1 cellular context compared by ENCODE assay signal in the genomic region with DNA sequence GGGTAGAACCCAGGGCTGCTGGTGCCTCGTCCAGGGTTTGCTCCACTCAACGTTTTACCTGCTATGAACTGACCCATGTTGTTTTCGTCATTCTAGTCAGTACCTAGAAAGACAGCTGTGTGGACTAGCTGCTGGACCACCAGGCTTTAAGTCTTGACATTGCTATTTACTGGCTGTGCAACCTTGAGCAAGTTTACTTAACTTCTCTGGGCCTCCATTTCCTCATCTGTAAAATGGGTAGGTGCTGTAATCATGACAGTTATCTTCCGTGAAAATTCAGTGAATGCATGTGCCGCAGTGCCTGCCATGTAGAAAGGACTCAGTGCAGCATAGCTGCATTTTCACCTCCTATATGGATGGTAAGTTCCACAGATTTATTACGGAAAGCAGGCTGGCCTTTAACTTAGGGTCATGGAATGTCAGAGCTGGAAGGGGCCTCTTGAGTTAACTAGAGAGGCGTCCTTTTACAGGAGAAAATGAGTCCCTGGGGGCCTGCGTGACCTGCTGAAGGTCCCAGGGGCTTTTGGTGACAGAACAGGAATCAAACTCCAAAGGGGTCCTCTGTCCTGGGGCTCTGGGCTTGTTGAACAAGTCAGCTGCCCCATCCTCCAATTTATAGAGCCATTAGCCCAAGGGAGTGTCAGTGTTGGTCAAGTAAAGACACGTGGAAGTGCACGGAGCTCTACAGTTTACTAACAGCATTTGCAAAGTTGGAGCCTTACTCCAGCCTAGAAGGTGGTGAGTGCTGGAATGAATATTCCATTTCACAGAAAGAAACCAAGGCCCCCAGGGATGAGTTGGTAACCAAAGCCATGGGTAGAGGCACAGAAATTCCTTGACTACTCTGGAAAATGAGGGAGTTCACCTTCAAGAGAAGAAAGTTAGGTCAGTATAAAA.
TF ChIP-seq lines count a peak whose summit lies in the region.

No MANE protein-coding gene starts in this region.

TF ChIP-seq in K562, 482 proteins besides CTCF, POLR2A, EP300 and RAD21 (continued from another document):
- TF ChIP-seq ZNF316 (IDR thresholded peaks at IDR 0.05) = no peak
- TF ChIP-seq, protein P1, sequence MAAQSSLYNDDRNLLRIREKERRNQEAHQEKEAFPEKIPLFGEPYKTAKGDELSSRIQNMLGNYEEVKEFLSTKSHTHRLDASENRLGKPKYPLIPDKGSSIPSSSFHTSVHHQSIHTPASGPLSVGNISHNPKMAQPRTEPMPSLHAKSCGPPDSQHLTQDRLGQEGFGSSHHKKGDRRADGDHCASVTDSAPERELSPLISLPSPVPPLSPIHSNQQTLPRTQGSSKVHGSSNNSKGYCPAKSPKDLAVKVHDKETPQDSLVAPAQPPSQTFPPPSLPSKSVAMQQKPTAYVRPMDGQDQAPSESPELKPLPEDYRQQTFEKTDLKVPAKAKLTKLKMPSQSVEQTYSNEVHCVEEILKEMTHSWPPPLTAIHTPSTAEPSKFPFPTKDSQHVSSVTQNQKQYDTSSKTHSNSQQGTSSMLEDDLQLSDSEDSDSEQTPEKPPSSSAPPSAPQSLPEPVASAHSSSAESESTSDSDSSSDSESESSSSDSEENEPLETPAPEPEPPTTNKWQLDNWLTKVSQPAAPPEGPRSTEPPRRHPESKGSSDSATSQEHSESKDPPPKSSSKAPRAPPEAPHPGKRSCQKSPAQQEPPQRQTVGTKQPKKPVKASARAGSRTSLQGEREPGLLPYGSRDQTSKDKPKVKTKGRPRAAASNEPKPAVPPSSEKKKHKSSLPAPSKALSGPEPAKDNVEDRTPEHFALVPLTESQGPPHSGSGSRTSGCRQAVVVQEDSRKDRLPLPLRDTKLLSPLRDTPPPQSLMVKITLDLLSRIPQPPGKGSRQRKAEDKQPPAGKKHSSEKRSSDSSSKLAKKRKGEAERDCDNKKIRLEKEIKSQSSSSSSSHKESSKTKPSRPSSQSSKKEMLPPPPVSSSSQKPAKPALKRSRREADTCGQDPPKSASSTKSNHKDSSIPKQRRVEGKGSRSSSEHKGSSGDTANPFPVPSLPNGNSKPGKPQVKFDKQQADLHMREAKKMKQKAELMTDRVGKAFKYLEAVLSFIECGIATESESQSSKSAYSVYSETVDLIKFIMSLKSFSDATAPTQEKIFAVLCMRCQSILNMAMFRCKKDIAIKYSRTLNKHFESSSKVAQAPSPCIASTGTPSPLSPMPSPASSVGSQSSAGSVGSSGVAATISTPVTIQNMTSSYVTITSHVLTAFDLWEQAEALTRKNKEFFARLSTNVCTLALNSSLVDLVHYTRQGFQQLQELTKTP (IDR thresholded peaks at IDR 0.05; ENCODE audit: low read depth in 1 of 2, partially characterized antibody in 2 of 2) = no peak
- TF ChIP-seq SRSF1 (IDR thresholded peaks at IDR 0.05; ENCODE audit: low read depth, low read length) = no peak
- TF ChIP-seq, protein P2, sequence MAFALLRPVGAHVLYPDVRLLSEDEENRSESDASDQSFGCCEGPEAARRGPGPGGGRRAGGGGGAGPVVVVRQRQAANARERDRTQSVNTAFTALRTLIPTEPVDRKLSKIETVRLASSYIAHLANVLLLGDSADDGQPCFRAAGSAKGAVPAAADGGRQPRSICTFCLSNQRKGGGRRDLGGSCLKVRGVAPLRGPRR (CRISPR knock-in tag; IDR thresholded peaks at IDR 0.05) = no peak
- TF ChIP-seq, protein P3, sequence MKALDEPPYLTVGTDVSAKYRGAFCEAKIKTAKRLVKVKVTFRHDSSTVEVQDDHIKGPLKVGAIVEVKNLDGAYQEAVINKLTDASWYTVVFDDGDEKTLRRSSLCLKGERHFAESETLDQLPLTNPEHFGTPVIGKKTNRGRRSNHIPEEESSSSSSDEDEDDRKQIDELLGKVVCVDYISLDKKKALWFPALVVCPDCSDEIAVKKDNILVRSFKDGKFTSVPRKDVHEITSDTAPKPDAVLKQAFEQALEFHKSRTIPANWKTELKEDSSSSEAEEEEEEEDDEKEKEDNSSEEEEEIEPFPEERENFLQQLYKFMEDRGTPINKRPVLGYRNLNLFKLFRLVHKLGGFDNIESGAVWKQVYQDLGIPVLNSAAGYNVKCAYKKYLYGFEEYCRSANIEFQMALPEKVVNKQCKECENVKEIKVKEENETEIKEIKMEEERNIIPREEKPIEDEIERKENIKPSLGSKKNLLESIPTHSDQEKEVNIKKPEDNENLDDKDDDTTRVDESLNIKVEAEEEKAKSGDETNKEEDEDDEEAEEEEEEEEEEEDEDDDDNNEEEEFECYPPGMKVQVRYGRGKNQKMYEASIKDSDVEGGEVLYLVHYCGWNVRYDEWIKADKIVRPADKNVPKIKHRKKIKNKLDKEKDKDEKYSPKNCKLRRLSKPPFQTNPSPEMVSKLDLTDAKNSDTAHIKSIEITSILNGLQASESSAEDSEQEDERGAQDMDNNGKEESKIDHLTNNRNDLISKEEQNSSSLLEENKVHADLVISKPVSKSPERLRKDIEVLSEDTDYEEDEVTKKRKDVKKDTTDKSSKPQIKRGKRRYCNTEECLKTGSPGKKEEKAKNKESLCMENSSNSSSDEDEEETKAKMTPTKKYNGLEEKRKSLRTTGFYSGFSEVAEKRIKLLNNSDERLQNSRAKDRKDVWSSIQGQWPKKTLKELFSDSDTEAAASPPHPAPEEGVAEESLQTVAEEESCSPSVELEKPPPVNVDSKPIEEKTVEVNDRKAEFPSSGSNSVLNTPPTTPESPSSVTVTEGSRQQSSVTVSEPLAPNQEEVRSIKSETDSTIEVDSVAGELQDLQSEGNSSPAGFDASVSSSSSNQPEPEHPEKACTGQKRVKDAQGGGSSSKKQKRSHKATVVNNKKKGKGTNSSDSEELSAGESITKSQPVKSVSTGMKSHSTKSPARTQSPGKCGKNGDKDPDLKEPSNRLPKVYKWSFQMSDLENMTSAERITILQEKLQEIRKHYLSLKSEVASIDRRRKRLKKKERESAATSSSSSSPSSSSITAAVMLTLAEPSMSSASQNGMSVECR (CRISPR knock-in tag; IDR thresholded peaks at IDR 0.05) = no peak
- TF ChIP-seq ZNF561 (CRISPR knock-in tag; conservative IDR thresholded peaks at IDR 0.05) = no peak
- TF ChIP-seq, protein P4, sequence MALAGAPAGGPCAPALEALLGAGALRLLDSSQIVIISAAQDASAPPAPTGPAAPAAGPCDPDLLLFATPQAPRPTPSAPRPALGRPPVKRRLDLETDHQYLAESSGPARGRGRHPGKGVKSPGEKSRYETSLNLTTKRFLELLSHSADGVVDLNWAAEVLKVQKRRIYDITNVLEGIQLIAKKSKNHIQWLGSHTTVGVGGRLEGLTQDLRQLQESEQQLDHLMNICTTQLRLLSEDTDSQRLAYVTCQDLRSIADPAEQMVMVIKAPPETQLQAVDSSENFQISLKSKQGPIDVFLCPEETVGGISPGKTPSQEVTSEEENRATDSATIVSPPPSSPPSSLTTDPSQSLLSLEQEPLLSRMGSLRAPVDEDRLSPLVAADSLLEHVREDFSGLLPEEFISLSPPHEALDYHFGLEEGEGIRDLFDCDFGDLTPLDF (CRISPR knock-in tag; IDR thresholded peaks at IDR 0.05) = 0 out of 2 replicates have a peak, but pooled peaks have one; percentile 47
- TF ChIP-seq RBM25 (IDR thresholded peaks at IDR 0.05; ENCODE audit: low read depth, low read length, severe bottlenecking) = peak; percentile 98
- no peak for TF ChIP-seq GABPB2 (CRISPR knock-in tag; conservative IDR thresholded peaks at IDR 0.05)
- TF ChIP-seq MBD2 (IDR thresholded peaks at IDR 0.05; ENCODE audit: borderline replicate concordance, low read depth) = no peak
- TF ChIP-seq CBX3 (IDR thresholded peaks at IDR 0.05; ENCODE audit: borderline replicate concordance in 1 of 2, low read length in 2 of 2) = peak in 1 of 2 experiments; percentile 59; a peak in 1 of 3 replicates
- TF ChIP-seq, protein P5, sequence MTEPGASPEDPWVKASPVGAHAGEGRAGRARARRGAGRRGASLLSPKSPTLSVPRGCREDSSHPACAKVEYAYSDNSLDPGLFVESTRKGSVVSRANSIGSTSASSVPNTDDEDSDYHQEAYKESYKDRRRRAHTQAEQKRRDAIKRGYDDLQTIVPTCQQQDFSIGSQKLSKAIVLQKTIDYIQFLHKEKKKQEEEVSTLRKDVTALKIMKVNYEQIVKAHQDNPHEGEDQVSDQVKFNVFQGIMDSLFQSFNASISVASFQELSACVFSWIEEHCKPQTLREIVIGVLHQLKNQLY (CRISPR knock-in tag; conservative IDR thresholded peaks at IDR 0.05) = no peak
- no peak for TF ChIP-seq PHF21A (IDR thresholded peaks at IDR 0.05; ENCODE audit: borderline replicate concordance, low read depth)
- TF ChIP-seq TCFL5 (CRISPR knock-in tag; conservative IDR thresholded peaks at IDR 0.05) = no peak
- TF ChIP-seq, protein P6, sequence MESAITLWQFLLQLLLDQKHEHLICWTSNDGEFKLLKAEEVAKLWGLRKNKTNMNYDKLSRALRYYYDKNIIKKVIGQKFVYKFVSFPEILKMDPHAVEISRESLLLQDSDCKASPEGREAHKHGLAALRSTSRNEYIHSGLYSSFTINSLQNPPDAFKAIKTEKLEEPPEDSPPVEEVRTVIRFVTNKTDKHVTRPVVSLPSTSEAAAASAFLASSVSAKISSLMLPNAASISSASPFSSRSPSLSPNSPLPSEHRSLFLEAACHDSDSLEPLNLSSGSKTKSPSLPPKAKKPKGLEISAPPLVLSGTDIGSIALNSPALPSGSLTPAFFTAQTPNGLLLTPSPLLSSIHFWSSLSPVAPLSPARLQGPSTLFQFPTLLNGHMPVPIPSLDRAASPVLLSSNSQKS (CRISPR knock-in tag; IDR thresholded peaks at IDR 0.05) = no peak
- TF ChIP-seq, protein P7, sequence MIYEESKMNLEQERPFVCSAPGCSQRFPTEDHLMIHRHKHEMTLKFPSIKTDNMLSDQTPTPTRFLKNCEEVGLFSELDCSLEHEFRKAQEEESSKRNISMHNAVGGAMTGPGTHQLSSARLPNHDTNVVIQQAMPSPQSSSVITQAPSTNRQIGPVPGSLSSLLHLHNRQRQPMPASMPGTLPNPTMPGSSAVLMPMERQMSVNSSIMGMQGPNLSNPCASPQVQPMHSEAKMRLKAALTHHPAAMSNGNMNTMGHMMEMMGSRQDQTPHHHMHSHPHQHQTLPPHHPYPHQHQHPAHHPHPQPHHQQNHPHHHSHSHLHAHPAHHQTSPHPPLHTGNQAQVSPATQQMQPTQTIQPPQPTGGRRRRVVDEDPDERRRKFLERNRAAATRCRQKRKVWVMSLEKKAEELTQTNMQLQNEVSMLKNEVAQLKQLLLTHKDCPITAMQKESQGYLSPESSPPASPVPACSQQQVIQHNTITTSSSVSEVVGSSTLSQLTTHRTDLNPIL (CRISPR knock-in tag; IDR thresholded peaks at IDR 0.05) = no peak
- no peak for TF ChIP-seq FIP1L1 (IDR thresholded peaks at IDR 0.05; ENCODE audit: low read depth, low read length, poor library complexity, severe bottlenecking)
- no peak for TF ChIP-seq PCBP1 (IDR thresholded peaks at IDR 0.05; ENCODE audit: low read depth, low read length, poor library complexity, severe bottlenecking)
- TF ChIP-seq HEY1 (CRISPR knock-in tag; IDR thresholded peaks at IDR 0.05; ENCODE audit: borderline replicate concordance) = no peak
- TF ChIP-seq, protein P8, sequence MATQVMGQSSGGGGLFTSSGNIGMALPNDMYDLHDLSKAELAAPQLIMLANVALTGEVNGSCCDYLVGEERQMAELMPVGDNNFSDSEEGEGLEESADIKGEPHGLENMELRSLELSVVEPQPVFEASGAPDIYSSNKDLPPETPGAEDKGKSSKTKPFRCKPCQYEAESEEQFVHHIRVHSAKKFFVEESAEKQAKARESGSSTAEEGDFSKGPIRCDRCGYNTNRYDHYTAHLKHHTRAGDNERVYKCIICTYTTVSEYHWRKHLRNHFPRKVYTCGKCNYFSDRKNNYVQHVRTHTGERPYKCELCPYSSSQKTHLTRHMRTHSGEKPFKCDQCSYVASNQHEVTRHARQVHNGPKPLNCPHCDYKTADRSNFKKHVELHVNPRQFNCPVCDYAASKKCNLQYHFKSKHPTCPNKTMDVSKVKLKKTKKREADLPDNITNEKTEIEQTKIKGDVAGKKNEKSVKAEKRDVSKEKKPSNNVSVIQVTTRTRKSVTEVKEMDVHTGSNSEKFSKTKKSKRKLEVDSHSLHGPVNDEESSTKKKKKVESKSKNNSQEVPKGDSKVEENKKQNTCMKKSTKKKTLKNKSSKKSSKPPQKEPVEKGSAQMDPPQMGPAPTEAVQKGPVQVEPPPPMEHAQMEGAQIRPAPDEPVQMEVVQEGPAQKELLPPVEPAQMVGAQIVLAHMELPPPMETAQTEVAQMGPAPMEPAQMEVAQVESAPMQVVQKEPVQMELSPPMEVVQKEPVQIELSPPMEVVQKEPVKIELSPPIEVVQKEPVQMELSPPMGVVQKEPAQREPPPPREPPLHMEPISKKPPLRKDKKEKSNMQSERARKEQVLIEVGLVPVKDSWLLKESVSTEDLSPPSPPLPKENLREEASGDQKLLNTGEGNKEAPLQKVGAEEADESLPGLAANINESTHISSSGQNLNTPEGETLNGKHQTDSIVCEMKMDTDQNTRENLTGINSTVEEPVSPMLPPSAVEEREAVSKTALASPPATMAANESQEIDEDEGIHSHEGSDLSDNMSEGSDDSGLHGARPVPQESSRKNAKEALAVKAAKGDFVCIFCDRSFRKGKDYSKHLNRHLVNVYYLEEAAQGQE (CRISPR knock-in tag; IDR thresholded peaks at IDR 0.05; ENCODE audit: low read depth) = no peak
- TF ChIP-seq GATAD2A (IDR thresholded peaks at IDR 0.05) = no peak
- TF ChIP-seq PRPF4 (IDR thresholded peaks at IDR 0.05; ENCODE audit: insufficient read depth, low read depth, low read length, poor library complexity, severe bottlenecking) = no peak
- peak; percentile 16 to 73; a peak in 2 of 4 replicates for TF ChIP-seq RCOR1 (IDR thresholded peaks at IDR 0.05; ENCODE audit: borderline replicate concordance in 1 of 2, low read depth in 2 of 2, low read length in 2 of 2)
- TF ChIP-seq ETV5 (CRISPR knock-in tag; IDR thresholded peaks at IDR 0.05; ENCODE audit: low read depth) = no peak
- no peak for TF ChIP-seq HMG20A (CRISPR knock-in tag; conservative IDR thresholded peaks at IDR 0.05)
- TF ChIP-seq TARDBP (IDR thresholded peaks at IDR 0.05) = no peak
- no peak for TF ChIP-seq KDM2B (CRISPR knock-in tag; IDR thresholded peaks at IDR 0.05)
